Comparison of ENCODE assay signal across 22 cellular contexts in genomic region chr6:90905351-90905750, GRCh38.
"Had no signal": no experiment of that assay in that cellular context is flagged by ENCODE, and none has a peak within 500 bp of the region (broad histone marks: within the 10 kb centered on the region; RNA-seq: fewer than 3 reads in every experiment).

No MANE protein-coding gene starts in this region.

- H3K27ac ChIP-seq: gastrocnemius medialis, ovary, right lobe of liver, tibial nerve had no signal

- H3K4me3 ChIP-seq: gastrocnemius medialis, ovary, right lobe of liver, tibial nerve had no signal

- H3K4me1 ChIP-seq: gastrocnemius medialis, right lobe of liver, tibial nerve had no signal

- H3K9me3 ChIP-seq: gastrocnemius medialis, ovary, right lobe of liver, tibial nerve had no signal

- H3K36me3 ChIP-seq: gastrocnemius medialis, ovary, right lobe of liver, tibial nerve had no signal

- DNase-seq: activated CD4-positive, alpha-beta T cell treated with anti-CD3 and anti-CD28 coated beads, Interleukin-2, amount 50 U/mL, for 1 hour; activated CD8-positive, alpha-beta T cell treated with anti-CD3 and anti-CD28 coated beads for 36 hours; activated gamma-delta T cell treated with Interleukin-2 at 50 U/mL for 16 hours; activated naive CD8-positive, alpha-beta T cell treated with anti-CD3 and anti-CD28 coated beads, Interleukin-2, amount 50 U/mL, for 24 hours; activated T-cell treated with anti-CD3 and anti-CD28 coated beads, Interleukin-2, amount 50 U/mL, for 4 hours; amygdala; endodermal cell; gastrocnemius medialis; head of caudate nucleus; hypothalamus; immature natural killer cell; kidney; left colon; midbrain; naive thymus-derived CD4-positive, alpha-beta T cell; ovary; right lobe of liver; stimulated activated CD4-positive, alpha-beta T cell treated with anti-CD3 and anti-CD28 coated beads, Interleukin-2, amount 100 ng/mL, for 48 hours; stimulated activated naive CD4-positive, alpha-beta T cell treated with Interleukin-2 at 50 U/mL for 16 hours had no signal

- H3K27me3 ChIP-seq: gastrocnemius medialis, ovary, right lobe of liver, tibial nerve had no signal

- ATAC-seq: activated CD8-positive, alpha-beta T cell treated with anti-CD3 and anti-CD28 coated beads for 36 hours; activated naive CD8-positive, alpha-beta T cell treated with anti-CD3 and anti-CD28 coated beads, Interleukin-2, amount 50 U/mL, for 24 hours; activated T-cell treated with anti-CD3 and anti-CD28 coated beads, Interleukin-2, amount 50 U/mL, for 4 hours; activated T-helper 17 cell treated with anti-CD3 and anti-CD28 coated beads, Interleukin-2, amount 50 U/mL, for 72 hours; gastrocnemius medialis; left colon; naive thymus-derived CD4-positive, alpha-beta T cell; right lobe of liver; WTC11 had no signal
